ENCODE assay signal across 11 cellular contexts in genomic region chr16:56713794-56714193, GRCh38. TPM values are rescaled to one million over a fixed set of nuclear protein-coding genes. Genes with fewer than 3 reads are reported as not detected.
"Had no signal": no experiment of that assay in that cellular context is flagged by ENCODE, and none has a peak within 500 bp of the region (broad histone marks: within the 10 kb centered on the region; RNA-seq: fewer than 3 reads in every experiment).

No MANE protein-coding gene starts in this region.

- H3K4me3 Mint-ChIP-seq: HFFc6, IgD-negative memory B cell had no signal

- H3K4me1 Mint-ChIP-seq: IgD-negative memory B cell had no signal

- H3K9ac ChIP-seq: GM23248 had no signal

- H3K27ac ChIP-seq: GM23248, HL-60 had no signal

- H3K9me3 Mint-ChIP-seq: HFFc6, IgD-negative memory B cell had no signal

- H3K4me3 ChIP-seq: GM23248 had no signal

- DNase-seq: GM23248, GOT3, H7, HCEC 1CT, HFFc6, KBM-7 had no signal

- H2AFZ ChIP-seq: GM23248 had no signal

- H3K36me3 Mint-ChIP-seq: IgD-negative memory B cell had no signal

- H3K27ac Mint-ChIP-seq: HFFc6, IgD-negative memory B cell had no signal

- FAIRE-seq: HepG2 had no signal

RNA-seq across cellular contexts. Expression of gene MT1H, which starts 44.2 kb away (rescaled TPM):
- total RNA-seq: GM23248, H4, HFFc6, HT1080 had no signal

RNA-seq across cellular contexts. Expression of gene MT1G, which starts 45.9 kb away (rescaled TPM):
- total RNA-seq: GM23248, H4 had no signal

RNA-seq across cellular contexts. Expression of gene MT1F, which starts 56.0 kb away (rescaled TPM):
- total RNA-seq: HFFc6, HT1080 had no signal
